Comparison of ENCODE assay signal across 11 cellular contexts in genomic region chr11:7892059-7892699, GRCh38. TPM values are rescaled to one million over a fixed set of nuclear protein-coding genes. Genes with fewer than 3 reads are reported as not detected.
DNase-seq lines count a peak whose midpoint lies in the region; ATAC-seq and TF ChIP-seq lines count a peak whose summit lies in the region.
"Had no signal": no experiment of that assay in that cellular context is flagged by ENCODE, and none has a peak within 500 bp of the region (broad histone marks: within the 10 kb centered on the region; RNA-seq: fewer than 3 reads in every experiment).

No MANE protein-coding gene starts in this region.

- no CpG with 5 or more reads among the region's 6 CpGs for WGBS in neuronal stem cell (ENCODE audit: extremely low coverage in 2 of 2, insufficient read length in 2 of 2, insufficient replicate concordance in 1 of 2), 2 donors
- WGBS in prostate gland, result 54% methylated on average over 6 of the region's 6 CpGs

- no peak overlapping the region for H4K8ac ChIP-seq in neuronal stem cell (ENCODE audit: low read depth, low read length)

- no peaks in the 10 kb centered on the region for H3K79me1 ChIP-seq in neuronal stem cell (ENCODE audit: low read depth, low read length)

- H3K4me3 ChIP-seq in neuronal stem cell (ENCODE audit: low read length in 2 of 2) (no peak overlapping the region), prostate gland (no peak overlapping the region)
- H3K4me3 ChIP-seq: thyroid gland had no signal

- no peak overlapping the region for H3K14ac ChIP-seq in neuronal stem cell (ENCODE audit: low read length)

- intact Hi-C loops in prostate gland (cut with DNase I), result loop anchor here (2.0 kb wide), 1 partner anchor 95 kb away; the partner anchor contains the start of gene EIF3F

- no peak overlapping the region for H2BK5ac ChIP-seq in neuronal stem cell (ENCODE audit: low read length)

- no peak overlapping the region for H3K9ac ChIP-seq in neuronal stem cell (ENCODE audit: low read depth, low read length, poor library complexity)

- H3K36me3 ChIP-seq in neuronal stem cell (replicated peaks in 1 of 2; ENCODE audit: control insufficient read depth in 2 of 2, insufficient read depth in 2 of 2, low read length in 2 of 2), result no peaks in the 10 kb centered on the region
- no peaks in the 10 kb centered on the region for H3K36me3 ChIP-seq in prostate gland
- H3K36me3 ChIP-seq: thyroid gland had no signal

- H2AFZ ChIP-seq in neuronal stem cell (ENCODE audit: low read length), result peak overlapping the region; percentile 93

- H3K18ac ChIP-seq in neuronal stem cell (ENCODE audit: low read length), result no peak overlapping the region

- no peak overlapping the region for H3K4me2 ChIP-seq in neuronal stem cell (ENCODE audit: insufficient read depth, low read length, poor library complexity, severe bottlenecking)

- H4K91ac ChIP-seq in neuronal stem cell (ENCODE audit: low read depth, low read length, poor library complexity), result no peak overlapping the region

- no peak overlapping the region for H3K23ac ChIP-seq in neuronal stem cell (ENCODE audit: low read depth, low read length, poor library complexity)

- ATAC-seq in GM18870 (IDR thresholded peaks at IDR 0.05; ENCODE audit: unreplicated experiment) (peak; percentile 49), HG02981 (IDR thresholded peaks at IDR 0.05; ENCODE audit: unreplicated experiment) (peak; percentile 58), GM18873 (IDR thresholded peaks at IDR 0.05; ENCODE audit: low FRiP score, unreplicated experiment) (no peak)

- no peak for TF ChIP-seq CTCF in prostate gland (IDR thresholded peaks at IDR 0.05)

- H2BK12ac ChIP-seq in neuronal stem cell (ENCODE audit: low read length), result no peak overlapping the region

- DNase-seq in SIG-M5 treated with dmso at 0.1 percent for 504 hours (lab: John Stamatoyannopoulos, UW; ENCODE audit: unreplicated experiment) (peak; percentile 46), neuronal stem cell (ENCODE audit: low spot score) (no peak), prostate gland (ENCODE audit: low spot score) (no peak), SHP77 (lab: John Stamatoyannopoulos, UW) (no peak)
- DNase-seq in activated CD4-positive, alpha-beta T cell treated with anti-CD3 and anti-CD28 coated beads for 1 hour, result no peak
- DNase-seq: activated gamma-delta T cell treated with Interleukin-2 at 50 U/mL for 16 hours, thyroid gland had no signal

- H3K4ac ChIP-seq in neuronal stem cell (ENCODE audit: low read length), result no peak overlapping the region

- H3K4me1 ChIP-seq in neuronal stem cell (ENCODE audit: control insufficient read depth in 2 of 2, insufficient read depth in 1 of 2, low read depth in 1 of 2, low read length in 2 of 2) (peaks cover 0 to 14% of the 10 kb centered on the region in 2 donors), prostate gland (replicated peaks) (no peaks in the 10 kb centered on the region)
- H3K4me1 ChIP-seq: thyroid gland had no signal

- no peak overlapping the region for H2AK5ac ChIP-seq in neuronal stem cell (ENCODE audit: low read depth, low read length)

- H3K9me3 ChIP-seq in neuronal stem cell (replicated peaks in 1 of 2; ENCODE audit: control insufficient read depth in 2 of 2, insufficient read depth in 1 of 2, low read depth in 1 of 2, low read length in 2 of 2), result no peaks in the 10 kb centered on the region
- no peaks in the 10 kb centered on the region for H3K9me3 ChIP-seq in prostate gland
- H3K9me3 ChIP-seq: thyroid gland had no signal

- H2BK120ac ChIP-seq in neuronal stem cell (ENCODE audit: low read depth, low read length), result no peak overlapping the region

- H2BK15ac ChIP-seq in neuronal stem cell (ENCODE audit: low read length), result no peak overlapping the region

- H3K27me3 ChIP-seq in neuronal stem cell (ENCODE audit: control insufficient read depth in 3 of 3, insufficient read depth in 3 of 3, low read depth in 1 of 3, low read length in 3 of 3), result no peaks in the 10 kb centered on the region
- no peaks in the 10 kb centered on the region for H3K27me3 ChIP-seq in prostate gland (replicated peaks; ENCODE audit: insufficient read depth)
- H3K27me3 ChIP-seq: thyroid gland had no signal

- H3K27ac ChIP-seq in neuronal stem cell (replicated peaks; ENCODE audit: low read length) (no peak overlapping the region), prostate gland (no peak overlapping the region)
- H3K27ac ChIP-seq: thyroid gland had no signal

- TF ChIP-seq POLR2A in prostate gland (IDR thresholded peaks at IDR 0.05), result no peak

RNA-seq across cellular contexts. Expression of gene OR10A6, which starts 38.9 kb away (rescaled TPM):
- polyA plus RNA-seq in neuronal stem cell (2013, experiment 1 of 2), result not detected
- polyA plus RNA-seq in neuronal stem cell (2013, experiment 2 of 2), result not detected
- not detected for total RNA-seq in prostate gland
- total RNA-seq: lung microvascular endothelial cell, thyroid gland had no signal

RNA-seq across cellular contexts. Expression of gene OR10A3, which starts 49.3 kb away (rescaled TPM):
- polyA plus RNA-seq in neuronal stem cell (2013, experiment 1 of 2), result not detected
- polyA plus RNA-seq in neuronal stem cell (2013, experiment 2 of 2), result not detected
- total RNA-seq in prostate gland, result not detected
- total RNA-seq: lung microvascular endothelial cell, thyroid gland had no signal
